Comparison of ENCODE assay signal across 8 cellular contexts in the genomic region with DNA sequence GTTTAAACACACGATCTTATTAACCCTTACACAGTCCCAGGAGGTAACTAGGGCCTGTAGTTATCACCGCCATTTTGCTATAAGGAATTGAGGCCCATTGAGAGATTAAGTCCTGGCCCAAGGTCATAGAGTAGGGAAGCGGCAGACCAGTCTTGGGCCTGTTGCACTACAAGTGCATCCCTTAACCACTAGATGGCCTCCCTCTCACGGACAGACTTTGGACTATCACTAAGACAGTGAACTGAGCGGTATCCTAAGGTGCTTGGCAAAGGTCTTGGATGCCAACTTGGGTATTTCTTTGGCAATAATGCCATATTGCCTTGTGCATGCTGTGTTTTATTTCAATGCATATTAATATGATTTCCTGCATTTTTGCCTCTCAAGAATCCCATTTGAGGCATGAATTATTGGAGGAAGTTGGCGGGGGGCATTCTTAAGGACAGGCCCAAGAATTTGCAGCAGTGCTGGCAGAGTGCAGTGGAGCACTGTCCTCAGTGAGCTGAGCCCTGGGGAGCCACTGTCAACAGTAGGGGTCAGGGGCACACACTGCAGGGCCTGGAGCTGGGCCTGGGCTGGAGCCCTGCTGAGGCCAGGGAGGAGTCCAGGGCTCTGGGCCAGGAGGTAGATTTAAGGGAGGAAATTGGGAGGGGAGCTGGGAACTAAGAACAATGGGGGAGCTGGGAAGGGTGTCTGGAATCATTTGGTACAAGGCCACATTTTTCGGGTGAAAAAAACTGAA.
DNase-seq lines count a peak whose midpoint lies in the region; ATAC-seq and TF ChIP-seq lines count a peak whose summit lies in the region.

No MANE protein-coding gene starts in this region.

- no peaks in the 10 kb centered on the region for H3K9me2 ChIP-seq in Karpas-422 (replicated peaks; ENCODE audit: insufficient read depth, low read length)

- H3K4me3 ChIP-seq in Karpas-422 (ENCODE audit: low read length) (no peak overlapping the region), sigmoid colon (no peak overlapping the region)

- H3K9ac ChIP-seq in Karpas-422 (ENCODE audit: low read length), result no peak overlapping the region

- H3K4me1 Mint-ChIP-seq in activated B cell treated with CpG ODN at 0.5 μM for 24 hours, result no peaks in the 10 kb centered on the region

- peaks cover 2% of the 10 kb centered on the region for H3K27me3 Mint-ChIP-seq in activated B cell treated with CpG ODN at 0.5 μM for 24 hours

- H3K27ac Mint-ChIP-seq in activated B cell treated with CpG ODN at 0.5 μM for 24 hours, result no peak overlapping the region

- no peak for TF ChIP-seq EP300 in sigmoid colon (IDR thresholded peaks at IDR 0.05)

- no peak overlapping the region for H3K4me2 ChIP-seq in Karpas-422 (ENCODE audit: low read depth, low read length, poor library complexity, severe bottlenecking)

- H3K27ac ChIP-seq in Karpas-422 (ENCODE audit: low read length) (no peak overlapping the region), sigmoid colon (no peak overlapping the region)

- CTCF ChIA-PET in activated B cell treated with CpG ODN at 0.5 μM for 24 hours (lab: Charles Lee), result interaction anchor here (0.9 to 2.2 kb wide), 4 partner anchors 219 to 349 kb away, joined by 4 to 8 read pairs (median 4); no protein-coding TSS in a partner anchor

- H3K36me3 ChIP-seq in Karpas-422 (ENCODE audit: insufficient read depth, low read length) (no peaks in the 10 kb centered on the region), sigmoid colon (no peaks in the 10 kb centered on the region)

- H3K4me1 ChIP-seq in Karpas-422 (ENCODE audit: low read length), result no peaks in the 10 kb centered on the region
- peaks cover 0 to 10% (median 5%) of the 10 kb centered on the region in 4 donors for H3K4me1 ChIP-seq in sigmoid colon

- TF ChIP-seq POLR2A in sigmoid colon (IDR thresholded peaks at IDR 0.05), result no peak

- H3K9me3 Mint-ChIP-seq in activated B cell treated with CpG ODN at 0.5 μM for 24 hours, result no peaks in the 10 kb centered on the region

- DNase-seq in AG20443 (ENCODE audit: low spot score) (peak; percentile 38), GM13977 (ENCODE audit: low spot score) (peak; percentile 67), Karpas-422 (peak; percentile 82), activated B cell treated with CpG ODN at 0.5 μM for 24 hours (no peak), iPS-NIHi11 (ENCODE audit: low spot score) (peak; percentile 75), NCI-H2196 treated with DMSO at 0.1 percent for 48 hours (lab: John Stamatoyannopoulos, UW; ENCODE audit: unreplicated experiment) (no peak), sigmoid colon (no peak)

- 75 to 80% methylated on average over 7 of the region's 7 CpGs for WGBS in sigmoid colon, 2 donors

- no peaks in the 10 kb centered on the region for H3K36me3 Mint-ChIP-seq in activated B cell treated with CpG ODN at 0.5 μM for 24 hours (ENCODE audit: low read depth)

- ATAC-seq in activated B cell treated with CpG ODN at 0.5 μM for 24 hours (ENCODE audit: low read depth) (peak; percentile 58), HG02970 (IDR thresholded peaks at IDR 0.05; ENCODE audit: low FRiP score, unreplicated experiment) (no peak)

- H2AFZ ChIP-seq in Karpas-422 (ENCODE audit: low read length), result no peak overlapping the region

- H4K20me1 ChIP-seq in Karpas-422 (ENCODE audit: insufficient read depth, low read depth, low read length), result no peaks in the 10 kb centered on the region

- H3K9me3 ChIP-seq in Karpas-422 (ENCODE audit: low read length) (no peaks in the 10 kb centered on the region), sigmoid colon (no peaks in the 10 kb centered on the region)

- POLR2A ChIA-PET in activated B cell treated with CpG ODN at 0.5 μM for 24 hours (lab: Charles Lee), result no interaction called here

- TF ChIP-seq CTCF in GM13977 (IDR thresholded peaks at IDR 0.05; ENCODE audit: extremely low read depth, insufficient read depth, missing control alignments), result peak; percentile 84
- no peak for TF ChIP-seq CTCF in activated B cell treated with CpG ODN at 0.5 μM for 24 hours (IDR thresholded peaks at IDR 0.05)
- no peak for TF ChIP-seq CTCF in sigmoid colon (IDR thresholded peaks at IDR 0.05)

- intact Hi-C loops in activated B cell treated with CpG ODN at 0.5 μM for 24 hours (cut with micrococcal nuclease), result loop anchor here (1.0 kb wide), 3 partner anchors 264 to 349 kb away; no protein-coding TSS in a partner anchor
- intact Hi-C loops in sigmoid colon (cut with DNase I), result no loop called here

- no peaks in the 10 kb centered on the region for H3K79me2 ChIP-seq in Karpas-422 (ENCODE audit: low read length)

- no peaks in the 10 kb centered on the region for H3K27me3 ChIP-seq in Karpas-422 (ENCODE audit: low read length)
- H3K27me3 ChIP-seq in sigmoid colon, result no peaks in the 10 kb centered on the region

- no peak overlapping the region for H3K4me3 Mint-ChIP-seq in activated B cell treated with CpG ODN at 0.5 μM for 24 hours

- in situ Hi-C loops in GM13977 (cut with MboI; ENCODE audit: low pct_unique_long_range_greater_than_20kb, low sequenced_read_pairs, unreplicated experiment), result loop anchor here (10.0 kb wide), 2 partner anchors 263 to 343 kb away; partner anchors contain the start of gene RBPJ

Comparison
In these comparisons a context has a peak if more than half of its experiments do, and no peak if none do; other contexts are left out.
1. DNase-seq: peak in AG20443 (single experiment), GM13977 (single experiment), Karpas-422 (single experiment) and iPS-NIHi11 (single experiment); none in activated B cell treated with CpG ODN at 0.5 μM for 24 hours (single experiment), NCI-H2196 treated with DMSO at 0.1 percent for 48 hours (single experiment) and sigmoid colon (single experiment).